Comparison of ENCODE assay signal across 8 cellular contexts in genomic region chr10:102151774-102152544, GRCh38. TPM values are rescaled to one million over a fixed set of nuclear protein-coding genes. Genes with fewer than 3 reads are reported as not detected.
DNase-seq lines count a peak whose midpoint lies in the region; ATAC-seq, FAIRE-seq and TF ChIP-seq lines count a peak whose summit lies in the region.

Gene NOLC1 (plus strand): TSS chr10:102152389. CDS start chr10:102152411, 22 bp downstream.

- peak within 1 kb of the TSS; percentile 99 for H3K9ac ChIP-seq in keratinocyte (ENCODE audit: control insufficient read depth, extremely low read depth, insufficient read depth, low read length)

- peak within 1 kb of the TSS; percentile 68 for H2AFZ ChIP-seq in keratinocyte (ENCODE audit: control insufficient read depth, low read length)

- H3K27me3 ChIP-seq in keratinocyte (ENCODE audit: control insufficient read depth, extremely low read depth, insufficient read depth, low read length), result no peaks in the 10 kb centered on the region

- peak within 1 kb of the TSS; percentile 99 for H3K27ac Mint-ChIP-seq in chondrocyte (ENCODE audit: unreplicated experiment)

- FAIRE-seq in keratinocyte (lab: Jason Lieb, UNC), result peak; percentile 77

- dilution Hi-C loops in keratinocyte (cut with MboI; ENCODE audit: extremely low pct_ligation_motif_present, low sequenced_read_pairs), result no loop called here

- DNase-seq in AML-193 (lab: John Stamatoyannopoulos, UW) (peak; percentile 91 to 94), NCI-H510A treated with DMSO at 0.1 percent for 48 hours (lab: John Stamatoyannopoulos, UW) (peak; percentile 99), chondrocyte (ENCODE audit: low spot score) (peak; percentile 99), keratinocyte (ENCODE audit: low read depth, low spot score) (peak; percentile 98)
- DNase-seq in activated CD4-positive, alpha-beta T cell treated with anti-CD3 and anti-CD28 coated beads for 24 hours (ENCODE audit: low read depth in 2 of 2), result peak; percentile 98 to 100
- DNase-seq in stimulated activated CD4-positive, alpha-beta T cell treated with anti-CD3 and anti-CD28 coated beads, Interleukin-15, amount 100 ng/mL, for 1 hour (ENCODE audit: low read depth in 1 of 2, low spot score in 1 of 2), result peak; percentile 99 to 100

- peaks cover 25% of the 10 kb centered on the region for H3K36me3 Mint-ChIP-seq in chondrocyte (ENCODE audit: low read depth)

- H3K9me3 Mint-ChIP-seq in chondrocyte (ENCODE audit: low read depth), result no peaks in the 10 kb centered on the region

- no peaks in the 10 kb centered on the region for H3K27me3 Mint-ChIP-seq in chondrocyte (ENCODE audit: low read depth)

- H3K36me3 ChIP-seq in keratinocyte (ENCODE audit: control insufficient read depth in 2 of 2, extremely low read depth in 1 of 2, insufficient read depth in 2 of 2, low read length in 2 of 2), result peaks cover 16 to 44% of the 10 kb centered on the region in 2 experiments

- peak within 1 kb of the TSS; percentile 72 to 98 (median 93) for H3K4me3 ChIP-seq in keratinocyte (ENCODE audit: control insufficient read depth in 2 of 3, extremely low read depth in 1 of 3, insufficient read depth in 2 of 3, low read depth in 1 of 3, low read length in 3 of 3)

- peak within 1 kb of the TSS; percentile 95 for H3K4me2 ChIP-seq in keratinocyte (ENCODE audit: control insufficient read depth, extremely low read depth, insufficient read depth, low read depth, low read length)

- peaks cover 62% of the 10 kb centered on the region for H3K79me2 ChIP-seq in keratinocyte (ENCODE audit: control insufficient read depth, insufficient read depth, low read length)

- H3K4me1 ChIP-seq in keratinocyte (ENCODE audit: control insufficient read depth, extremely low read depth, insufficient read depth, low read length), result peaks cover 26% of the 10 kb centered on the region

- peak; percentile 92 for TF ChIP-seq POLR2A in GM19193 (IDR thresholded peaks at IDR 0.05; ENCODE audit: extremely low read depth, insufficient read depth, insufficient read length)

- TF ChIP-seq CTCF in chondrocyte (IDR thresholded peaks at IDR 0.05) (no peak), keratinocyte (optimal IDR thresholded peaks at IDR 0.05 in 1 of 3, IDR thresholded peaks at IDR 0.05 in 1 of 3, conservative IDR thresholded peaks at IDR 0.05 in 1 of 3; ENCODE audit: extremely low read depth in 1 of 3, insufficient read depth in 2 of 3, low read length in 3 of 3) (no peak)

- H3K4me3 Mint-ChIP-seq in chondrocyte (ENCODE audit: unreplicated experiment), result peak within 1 kb of the TSS; percentile 96

- H3K9me3 ChIP-seq in keratinocyte (ENCODE audit: control insufficient read depth, low read depth, low read length), result no peaks in the 10 kb centered on the region

- H3K27ac ChIP-seq in keratinocyte (ENCODE audit: control insufficient read depth, insufficient read depth, low read length), result peak within 1 kb of the TSS; percentile 99

- H3K9me1 ChIP-seq in keratinocyte (ENCODE audit: control insufficient read depth, extremely low read depth, insufficient read depth, low read length), result no peaks in the 10 kb centered on the region

- peaks cover 24% of the 10 kb centered on the region for H4K20me1 ChIP-seq in keratinocyte (ENCODE audit: control insufficient read depth, extremely low read depth, insufficient read depth, low read length)

- peak; percentile 91 for ATAC-seq in HG03439 (IDR thresholded peaks at IDR 0.05; ENCODE audit: unreplicated experiment)

- peaks cover 34% of the 10 kb centered on the region for H3K4me1 Mint-ChIP-seq in chondrocyte (ENCODE audit: low read depth)

RNA-seq across cellular contexts. Expression of gene NOLC1, which starts in this region (rescaled TPM):
- total RNA-seq in chondrocyte, result 36.2 to 50.6 TPM (median 38.8 TPM) in 3 replicates
- 76.2 to 195 TPM (median 126 TPM) in 3 replicates for polyA plus RNA-seq in keratinocyte
- polyA plus RNA-seq in keratinocyte (2011; ENCODE audit: low read depth), result 45.3 TPM
- polyA plus RNA-seq in keratinocyte (2011; cell fraction: cytosol; rRNA removed), result 119 and 132 TPM in 2 replicates
- 133 and 187 TPM in 2 replicates for polyA plus RNA-seq in keratinocyte (2011; cell fraction: nucleus; rRNA removed)
- polyA plus RNA-seq in keratinocyte (2012; ENCODE audit: low replicate concordance), result 48.3 and 103 TPM in 2 replicates
- 36.8 to 101 TPM (median 48.8 TPM) in 3 replicates for polyA minus RNA-seq in keratinocyte
- polyA minus RNA-seq in keratinocyte (2011; cell fraction: cytosol; rRNA and poly(A)+ RNA removed), result 58.7 TPM
- polyA minus RNA-seq in keratinocyte (2011; cell fraction: nucleus; rRNA and poly(A)+ RNA removed), result 36.8 and 63.9 TPM in 2 replicates

Comparison
In these comparisons a context has a peak if more than half of its experiments do, and no peak if none do; other contexts are left out.
1. Peak in every context shown above with its lines: DNase-seq, ATAC-seq, H3K4me3 ChIP-seq and H3K27ac ChIP-seq.